In genomic region chr18:62523255-62523588, GRCh38 we compare ENCODE assay signal across 8 cellular contexts. TPM values are rescaled to one million over a fixed set of nuclear protein-coding genes. Genes with fewer than 3 reads are reported as not detected.
DNase-seq lines count a peak whose midpoint lies in the region; ATAC-seq and TF ChIP-seq lines count a peak whose summit lies in the region.

No MANE protein-coding gene starts in this region.

- CTCF ChIA-PET in AG04450 (lab: Charles Lee): interaction anchor here (1.3 to 2.5 kb wide), 2 partner anchors 61 to 97 kb away, joined by 7 to 14 read pairs; no protein-coding TSS in a partner anchor

- ATAC-seq in HG03520 (IDR thresholded peaks at IDR 0.05; ENCODE audit: unreplicated experiment) (peak; percentile 25), HG03457 (IDR thresholded peaks at IDR 0.05; ENCODE audit: unreplicated experiment) (no peak)

- intact Hi-C loops in colonic mucosa (cut with DNase I): loop anchor here (5.0 kb wide), 1 partner anchor 86 kb away; no protein-coding TSS in a partner anchor

- H3K36me3 ChIP-seq in colonic mucosa (no peaks in the 10 kb centered on the region), neural cell (ENCODE audit: insufficient read depth, low read length) (no peaks in the 10 kb centered on the region)

- peaks cover 2% of the 10 kb centered on the region for H3K27me3 ChIP-seq in AG04450 (ENCODE audit: control insufficient read depth, insufficient read depth, low read length)
- H3K27me3 ChIP-seq in colonic mucosa: no peaks in the 10 kb centered on the region
- peaks cover 16% of the 10 kb centered on the region for H3K27me3 ChIP-seq in neural cell (ENCODE audit: insufficient read depth, low read depth, low read length)

- H3K9ac ChIP-seq in colonic mucosa (ENCODE audit: low read depth in 2 of 2, low read length in 2 of 2) (peak overlapping the region in 1 of 2 donors; percentile 38), neural cell (ENCODE audit: low read length) (peak overlapping the region; percentile 64)

- H2AFZ ChIP-seq in neural cell (ENCODE audit: low read depth, low read length): no peak overlapping the region

- no peak overlapping the region for H3K4me2 ChIP-seq in neural cell (ENCODE audit: low read length)

- H3K9me3 ChIP-seq in AG04450 (ENCODE audit: control insufficient read depth, insufficient read depth, low read length) (no peaks in the 10 kb centered on the region), colonic mucosa (no peaks in the 10 kb centered on the region), neural cell (ENCODE audit: low read length) (no peaks in the 10 kb centered on the region)

- H3K27ac ChIP-seq in AG04450 (ENCODE audit: low read depth, low read length): no peak overlapping the region
- H3K27ac ChIP-seq in colonic mucosa: peak overlapping the region; percentile 97
- H3K27ac ChIP-seq in neural cell (ENCODE audit: low read length): no peak overlapping the region

- no peak for TF ChIP-seq RAD21 in neural cell (conservative IDR thresholded peaks at IDR 0.05)

- H3K4me3 ChIP-seq in AG04450 (ENCODE audit: low read depth, low read length) (peak overlapping the region; percentile 78), colonic mucosa (peak overlapping the region; percentile 92), neural cell (ENCODE audit: low read length) (peak overlapping the region; percentile 94)

- peaks cover 18% of the 10 kb centered on the region for H3K79me2 ChIP-seq in neural cell (replicated peaks; ENCODE audit: insufficient read depth, low read length)

- no peak for TF ChIP-seq EP300 in neural cell (conservative IDR thresholded peaks at IDR 0.05; ENCODE audit: poor library complexity, severe bottlenecking)

- DNase-seq in AG04450 (ENCODE audit: low read depth, low spot score) (no peak), colonic mucosa (no peak), NCI-H146 treated with DMSO at 0.1 percent for 48 hours (lab: John Stamatoyannopoulos, UW; ENCODE audit: unreplicated experiment) (no peak), kidney glomerular epithelial cell (lab: John Stamatoyannopoulos, UW) (no peak), DMS 273 (lab: John Stamatoyannopoulos, UW; ENCODE audit: unreplicated experiment) (no peak)

- TF ChIP-seq CTCF in AG04450 (IDR thresholded peaks at IDR 0.05; ENCODE audit: low read depth, low read length) (no peak), colonic mucosa (IDR thresholded peaks at IDR 0.05) (no peak), neural cell (IDR thresholded peaks at IDR 0.05; ENCODE audit: poor library complexity, severe bottlenecking) (no peak)

- H4K20me1 ChIP-seq in neural cell (ENCODE audit: insufficient read depth): no peaks in the 10 kb centered on the region

- POLR2A ChIA-PET in AG04450 (lab: Yijun Ruan, JAX): interaction anchor here (1.5 kb wide), 1 partner anchor 54 kb away, joined by 9 read pairs; no protein-coding TSS in a partner anchor

- peaks cover 8% of the 10 kb centered on the region for H3K4me1 ChIP-seq in colonic mucosa

- H3K9me2 ChIP-seq in neural cell (ENCODE audit: insufficient read depth, low read length): no peaks in the 10 kb centered on the region

- no peaks in the 10 kb centered on the region for H3F3A ChIP-seq in neural cell (ENCODE audit: insufficient read depth, low read length, poor library complexity, severe bottlenecking)

TF ChIP-seq in neural cell, 6 proteins besides CTCF, POLR2A, EP300 and RAD21:
- TF ChIP-seq TAF1 (IDR thresholded peaks at IDR 0.05; ENCODE audit: low read depth): no peak
TF ChIP-seq in neural cell: peak in this region for 0.

RNA-seq across cellular contexts. Expression of gene ZCCHC2, which starts 0.4 kb away (rescaled TPM):
- polyA plus RNA-seq in AG04450 (2011; rRNA removed) (4.9 and 5.8 TPM in 2 replicates), neural cell (3.8 and 8.1 TPM in 2 replicates)
- polyA minus RNA-seq in AG04450 (2011; rRNA and poly(A)+ RNA removed): 11.7 and 14.3 TPM in 2 replicates
- 10 to 100 TPM; 24.7 to 25.7 TPM for total RNA-seq in colonic mucosa
- 18.6 and 18.7 TPM in 2 replicates for polyA minus RNA-seq in neural cell
